In genomic region chr16:52383071-52383470, GRCh38 we compare ENCODE assay signal across 22 cellular contexts.
"Had no signal": no experiment of that assay in that cellular context is flagged by ENCODE, and none has a peak within 500 bp of the region (broad histone marks: within the 10 kb centered on the region; RNA-seq: fewer than 3 reads in every experiment).

No MANE protein-coding gene starts in this region.

- H3K27me3 Mint-ChIP-seq: dendritic cell treated with granulocyte-macrophage colony-stimulating factor and Interleukin-4, amounts not matched to agents 40 ng/mL and 50 ng/mL, for 4 days; effector memory CD8-positive, alpha-beta T cell; natural killer cell treated with Interleukin-12 subunit alpha and Interleukin-12 subunit beta and Interleukin-15 and Interleukin-18, amount 100 ng/mL, for 72 hours had no signal

- H3K27ac Mint-ChIP-seq: dendritic cell treated with granulocyte-macrophage colony-stimulating factor and Interleukin-4, amounts not matched to agents 40 ng/mL and 50 ng/mL, for 4 days; effector memory CD8-positive, alpha-beta T cell; natural killer cell treated with Interleukin-12 subunit alpha and Interleukin-12 subunit beta and Interleukin-15 and Interleukin-18, amount 100 ng/mL, for 72 hours had no signal

- H3K27ac ChIP-seq: epithelial cell of prostate, foreskin keratinocyte, parathyroid adenoma, right atrium auricular region, sigmoid colon, skin epidermis, stomach, thoracic aorta, transverse colon had no signal

- H3K9me3 ChIP-seq: right atrium auricular region, sigmoid colon, stomach, thoracic aorta, transverse colon had no signal

- H3K79me2 ChIP-seq: parathyroid adenoma had no signal

- H3K9ac ChIP-seq: parathyroid adenoma had no signal

- ATAC-seq: effector memory CD8-positive, alpha-beta T cell; left colon; left ventricle myocardium superior; natural killer cell treated with Interleukin-12 subunit alpha and Interleukin-12 subunit beta and Interleukin-15 and Interleukin-18, amount 100 ng/mL, for 72 hours had no signal

- H3K27me3 ChIP-seq: foreskin keratinocyte, right atrium auricular region, sigmoid colon, stomach, transverse colon had no signal

- H3K36me3 Mint-ChIP-seq: natural killer cell treated with Interleukin-12 subunit alpha and Interleukin-12 subunit beta and Interleukin-15 and Interleukin-18, amount 100 ng/mL, for 72 hours had no signal

- H3K4me3 Mint-ChIP-seq: dendritic cell treated with granulocyte-macrophage colony-stimulating factor and Interleukin-4, amounts not matched to agents 40 ng/mL and 50 ng/mL, for 4 days; effector memory CD8-positive, alpha-beta T cell; natural killer cell treated with Interleukin-12 subunit alpha and Interleukin-12 subunit beta and Interleukin-15 and Interleukin-18, amount 100 ng/mL, for 72 hours had no signal

- H2AFZ ChIP-seq: parathyroid adenoma had no signal

- H3K36me3 ChIP-seq: right atrium auricular region, sigmoid colon, stomach, thoracic aorta, transverse colon had no signal

- H3K4me3 ChIP-seq: lung, right atrium auricular region, sigmoid colon, skin epidermis, stomach, thoracic aorta, transverse colon had no signal

- H3K4me1 ChIP-seq: foreskin keratinocyte, parathyroid adenoma, right atrium auricular region had no signal

- FAIRE-seq: colon had no signal

- DNase-seq: effector memory CD8-positive, alpha-beta T cell; foreskin keratinocyte; hippocampal formation; left colon; left ventricle myocardium superior; mesenchymal stem cell; midbrain; sigmoid colon; stimulated activated CD4-positive, alpha-beta T cell treated with anti-CD3 and anti-CD28 coated beads, Interleukin-12 subunit alpha, Interleukin-12 subunit beta, amount 100 ng/mL, for 4 hours; stimulated activated naive CD4-positive, alpha-beta T cell; stomach; substantia nigra; transverse colon had no signal
